ENCODE assay signal across 8 cellular contexts in the genomic region with DNA sequence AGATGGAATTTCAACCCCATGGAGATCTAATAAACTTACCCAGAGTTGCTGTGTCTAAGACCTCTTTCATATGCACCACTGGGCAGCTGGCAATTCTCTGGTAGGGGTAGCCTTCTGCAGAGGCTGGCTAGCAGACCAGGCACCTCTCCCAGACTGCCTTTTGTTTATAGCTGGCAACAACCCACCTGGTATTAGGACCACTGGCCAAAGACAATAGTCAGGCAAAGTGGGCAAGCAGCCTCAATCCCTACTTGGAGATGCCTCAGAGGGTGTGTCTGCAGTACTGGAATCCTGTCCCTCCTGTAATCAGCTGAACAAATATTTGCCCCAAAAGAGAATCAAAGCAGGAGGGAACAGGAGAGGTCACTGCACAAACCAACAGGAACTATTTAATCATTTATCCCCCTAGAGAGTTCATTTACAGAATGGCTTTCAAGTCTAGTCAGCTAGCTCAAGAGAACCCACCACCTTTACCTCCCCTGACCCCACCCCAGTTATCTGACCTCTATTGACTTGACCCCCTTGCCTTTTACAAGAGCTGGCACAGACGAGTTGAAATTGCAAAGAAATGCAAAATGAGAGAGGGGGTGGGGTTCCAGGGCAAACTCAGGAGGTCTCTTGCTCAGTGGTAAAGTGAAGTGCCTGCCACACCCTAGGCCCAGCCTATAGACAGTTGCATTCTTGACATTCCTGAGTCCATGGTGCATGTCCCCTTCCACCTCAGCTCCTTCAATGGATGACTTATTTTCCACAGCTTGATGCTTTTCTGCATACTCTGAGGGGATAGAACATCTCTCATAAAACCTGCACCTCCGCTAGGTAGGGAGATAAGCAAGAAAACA. TPM values are rescaled to one million over a fixed set of nuclear protein-coding genes. Genes with fewer than 3 reads are reported as not detected.
DNase-seq lines count a peak whose midpoint lies in the region; ATAC-seq, FAIRE-seq and TF ChIP-seq lines count a peak whose summit lies in the region.

No MANE protein-coding gene starts in this region.

- no peaks in the 10 kb centered on the region for H4K20me1 ChIP-seq in MM.1S (ENCODE audit: insufficient read depth, low read length)
- no peaks in the 10 kb centered on the region; the same call in 1 of the 2 replicates for H4K20me1 ChIP-seq in HepG2 (ENCODE audit: insufficient read depth, low read length)

- in situ Hi-C loops in Caki2 (cut with HindIII; ENCODE audit: low pct_unique_long_range_greater_than_20kb, low sequenced_read_pairs), result loop anchor here (10.0 kb wide), 1 partner anchor 165 kb away; no protein-coding TSS in a partner anchor
- in situ Hi-C loops in HepG2 (cut with HindIII; ENCODE audit: extremely low pct_ligation_motif_present, low pct_unique_long_range_greater_than_20kb), result loop anchor here (5.0 to 10.0 kb wide), 3 partner anchors 58 to 155 kb away; no protein-coding TSS in a partner anchor

- intact Hi-C loops in body of pancreas (cut with DNase I) (no loop called here), HepG2 (cut with micrococcal nuclease; ENCODE audit: unreplicated experiment) (loop anchor here (1.0 to 5.0 kb wide), 5 partner anchors 8 to 157 kb away; a partner anchor contains a TSS), thyroid gland (cut with DNase I) (no loop called here)

- no peaks in the 10 kb centered on the region for H3K9me2 ChIP-seq in MM.1S (replicated peaks; ENCODE audit: insufficient read depth, low read length)

- H3K9me3 ChIP-seq in MM.1S (replicated peaks; ENCODE audit: insufficient read depth, low read length) (no peaks in the 10 kb centered on the region), body of pancreas (no peaks in the 10 kb centered on the region), HepG2 (ENCODE audit: low read length) (no peaks in the 10 kb centered on the region), thyroid gland (no peaks in the 10 kb centered on the region)

- TF ChIP-seq RAD21 in HepG2 (CRISPR knock-in tag; IDR thresholded peaks at IDR 0.05), result no peak; the same call in 1 of the 2 replicates

- H3F3A ChIP-seq in MM.1S (ENCODE audit: insufficient read depth, low read length), result peaks cover 75% of the 10 kb centered on the region

- CTCF ChIA-PET in HepG2 (lab: Yijun Ruan, JAX; ENCODE audit: low intra/inter-chr PET ratio, low total read pairs), result interaction anchor here (0.8 to 1.5 kb wide), 2 partner anchors 14 to 147 kb away, joined by 3 to 4 read pairs; no protein-coding TSS in a partner anchor

- H3K36me3 ChIP-seq in MM.1S (replicated peaks; ENCODE audit: insufficient read depth, low read length) (peaks cover 11% of the 10 kb centered on the region; the same call in 1 of the 2 replicates), body of pancreas (replicated peaks in 1 of 2; ENCODE audit: insufficient read depth in 1 of 2, low read depth in 2 of 2) (no peaks in the 10 kb centered on the region), HepG2 (replicated peaks in 1 of 2; ENCODE audit: control insufficient read depth in 1 of 2, insufficient read depth in 2 of 2, low read length in 2 of 2) (peaks cover 9 to 45% of the 10 kb centered on the region in 2 experiments), thyroid gland (peaks cover 0 to 9% of the 10 kb centered on the region in 2 donors)

- peak; percentile 76 for FAIRE-seq in HepG2 (lab: Jason Lieb, UNC)

- H3K4me3 ChIP-seq in MM.1S (ENCODE audit: low read length), result peak overlapping the region; percentile 94
- H3K4me3 ChIP-seq in body of pancreas, result peak overlapping the region; percentile 46 to 71
- H3K4me3 ChIP-seq in HepG2 (replicated peaks in 1 of 3; ENCODE audit: insufficient read depth in 1 of 3, low read depth in 2 of 3, low read length in 3 of 3), result peak overlapping the region; percentile 78 to 91 (median 87)
- peak overlapping the region in 2 of 3 donors; percentile 52 to 65 for H3K4me3 ChIP-seq in thyroid gland (replicated peaks in 1 of 3)

- DNase-seq in Caki2 (ENCODE audit: low read depth) (peak; percentile 100), MM.1S (no peak), body of pancreas (peak in 1 of 4 donors; percentile 47), HepG2 (ENCODE audit: low spot score) (peak; percentile 99), thyroid gland (peak; percentile 58 to 68), NCI-H1417 treated with DMSO at 0.1 percent for 48 hours (lab: John Stamatoyannopoulos, UW) (no peak)

- H3K79me2 ChIP-seq in MM.1S (ENCODE audit: low read length) (peaks cover 85% of the 10 kb centered on the region), HepG2 (ENCODE audit: insufficient read depth, low read length) (peaks cover 80% of the 10 kb centered on the region)

- WGBS in body of pancreas, 2 donors, result 33 to 39% methylated on average over 2 of the region's 2 CpGs
- WGBS in HepG2 (ENCODE audit: low lambda C conversion rate), result 0% methylated on average over 2 of the region's 2 CpGs
- 15 to 27% methylated on average over 2 of the region's 2 CpGs for WGBS in thyroid gland, 2 donors

- H3K9ac ChIP-seq in MM.1S (ENCODE audit: low read length) (peak overlapping the region; percentile 93), HepG2 (ENCODE audit: insufficient read depth, low read depth, low read length) (peak overlapping the region; percentile 89)

- POLR2A ChIA-PET in HepG2 (lab: Yijun Ruan, JAX), result interaction anchor here (0.8 to 33.2 kb wide), 13 partner anchors 9 to 162 kb away, joined by 3 to 2822 read pairs (median 12); a partner anchor contains a TSS

- H3K27me3 ChIP-seq in MM.1S (replicated peaks; ENCODE audit: insufficient read depth, low read length) (no peaks in the 10 kb centered on the region), body of pancreas (no peaks in the 10 kb centered on the region), HepG2 (ENCODE audit: control insufficient read depth in 1 of 2, insufficient read depth in 2 of 2, low read length in 2 of 2) (no peaks in the 10 kb centered on the region; a peak in 1 of 5 replicates), thyroid gland (no peaks in the 10 kb centered on the region)

- H3K4me1 ChIP-seq in MM.1S (ENCODE audit: low read length) (peaks cover 4% of the 10 kb centered on the region; the same call in 1 of the 2 replicates), body of pancreas (peaks cover 67% of the 10 kb centered on the region), HepG2 (ENCODE audit: insufficient read depth, low read length) (peaks cover 66% of the 10 kb centered on the region), thyroid gland (peaks cover 52 to 61% of the 10 kb centered on the region in 2 donors)

- no peak for ATAC-seq in body of pancreas
- ATAC-seq in HepG2, result peak; percentile 56
- no peak for ATAC-seq in HG03432 (IDR thresholded peaks at IDR 0.05; ENCODE audit: unreplicated experiment)
- no peak for ATAC-seq in HG02763 (IDR thresholded peaks at IDR 0.05; ENCODE audit: unreplicated experiment)

- H3K4me2 ChIP-seq in MM.1S (ENCODE audit: low read depth, low read length) (peak overlapping the region; percentile 80), HepG2 (ENCODE audit: low read depth, low read length) (peak overlapping the region; percentile 97)

- H3K27ac ChIP-seq in MM.1S (ENCODE audit: low read length), result peak overlapping the region; percentile 99
- peak overlapping the region; percentile 94 to 98 (median 96) for H3K27ac ChIP-seq in body of pancreas
- H3K27ac ChIP-seq in HepG2 (ENCODE audit: extremely low read length, insufficient read depth, low read length), result peak overlapping the region; percentile 92
- H3K27ac ChIP-seq in thyroid gland, result peak overlapping the region; percentile 98 to 99 (median 98)

- peak in 2 of 3 donors; percentile 13 to 15 for TF ChIP-seq POLR2A in body of pancreas (IDR thresholded peaks at IDR 0.05)
- TF ChIP-seq POLR2A in HepG2 (IDR thresholded peaks at IDR 0.05; ENCODE audit: insufficient read depth in 1 of 2, low read depth in 2 of 2, low read length in 2 of 2), result peak; percentile 25 to 64; a peak in 3 of 4 replicates
- peak in 1 of 2 donors; percentile 52 for TF ChIP-seq POLR2A in thyroid gland (IDR thresholded peaks at IDR 0.05)

- TF ChIP-seq CTCF in MM.1S (IDR thresholded peaks at IDR 0.05; ENCODE audit: low read length) (no peak), body of pancreas (IDR thresholded peaks at IDR 0.05) (no peak), HepG2 (CRISPR knock-in tag; IDR thresholded peaks at IDR 0.05) (0 out of 2 replicates have a peak, but pooled peaks have one; percentile 19), thyroid gland (IDR thresholded peaks at IDR 0.05) (no peak)

- BruUV-seq in HepG2 (replicated peaks; lab: Mats Ljungman, UMichigan), result no TSS peak

- peak; percentile 70 to 99; a peak in 3 of 4 replicates for TF ChIP-seq EP300 in HepG2 (IDR thresholded peaks at IDR 0.05; ENCODE audit: low read depth in 2 of 2, low read length in 2 of 2)
- TF ChIP-seq EP300 in HepG2 (CRISPR knock-in tag; IDR thresholded peaks at IDR 0.05; ENCODE audit: borderline replicate concordance), result peak; percentile 88

- H2AFZ ChIP-seq in MM.1S (ENCODE audit: low read length), result no peak overlapping the region
- H2AFZ ChIP-seq in HepG2 (ENCODE audit: low read length), result no peak overlapping the region

RNA-seq across cellular contexts. Expression of a gene that starts 2.8 kb away (rescaled TPM):
- 254 and 256 TPM in 2 replicates for total RNA-seq in Caki2 (2014; rRNA removed; shearing (Covaris generic); ENCODE audit: low replicate concordance)
- total RNA-seq in body of pancreas, result 100 to 1,000 TPM in 1 of 2 donors, 10 to 100 TPM in 1; 96.2 to 103 TPM
- total RNA-seq in HepG2 (2016; rRNA removed; fragmentation: Illumina TruSeq; extraction: Trizol), result 164 and 200 TPM in 2 replicates
- total RNA-seq in HepG2 (2016; cell fraction: cytosol; rRNA removed; fragmentation: Illumina TruSeq; extraction: Trizol; ENCODE audit: low read depth), result 60.9 and 61.0 TPM in 2 replicates
- total RNA-seq in HepG2 (2016; cell fraction: insoluble cytoplasmic fraction; rRNA removed; fragmentation: Illumina TruSeq; extraction: Trizol), result 169 and 173 TPM in 2 replicates
- total RNA-seq in HepG2 (2016; cell fraction: membrane; rRNA removed; fragmentation: Illumina TruSeq; extraction: Trizol), result 190 and 201 TPM in 2 replicates
- 135 and 148 TPM in 2 replicates for total RNA-seq in HepG2 (2016; cell fraction: nucleus; rRNA removed; fragmentation: Illumina TruSeq; extraction: Trizol)
- polyA plus RNA-seq in HepG2 (2011; rRNA removed), result 258 and 259 TPM in 2 replicates
- polyA plus RNA-seq in HepG2 (2011; cell fraction: cytosol; rRNA removed), result 215 and 224 TPM in 2 replicates
- polyA plus RNA-seq in HepG2 (2011; cell fraction: nucleus; rRNA removed), result 123 and 146 TPM in 2 replicates
- 184 and 192 TPM in 2 replicates for polyA plus RNA-seq in HepG2 (2012)
- polyA plus RNA-seq in HepG2 (2016; cell fraction: cytosol; fragmentation: Illumina TruSeq; extraction: Trizol; ENCODE audit: low read depth), result 77.5 and 91.4 TPM in 2 replicates
- 214 and 252 TPM in 2 replicates for polyA plus RNA-seq in HepG2 (2016; cell fraction: insoluble cytoplasmic fraction; fragmentation: Illumina TruSeq; extraction: Trizol; ENCODE audit: low read depth)
- polyA plus RNA-seq in HepG2 (2016; cell fraction: membrane; fragmentation: Illumina TruSeq; extraction: Trizol; ENCODE audit: low read depth), result 208 and 211 TPM in 2 replicates
- polyA plus RNA-seq in HepG2 (2016; cell fraction: nucleus; fragmentation: Illumina TruSeq; extraction: Trizol; ENCODE audit: insufficient read depth, low read depth), result 168 and 174 TPM in 2 replicates
- 34.8 and 259 TPM in 2 replicates for polyA minus RNA-seq in HepG2 (2011; rRNA and poly(A)+ RNA removed; ENCODE audit: low replicate concordance)
- 124 TPM in 2 replicates for polyA minus RNA-seq in HepG2 (2011; cell fraction: cytosol; rRNA and poly(A)+ RNA removed)
- 215 and 221 TPM in 2 replicates for polyA minus RNA-seq in HepG2 (2011; cell fraction: nucleus; rRNA and poly(A)+ RNA removed)
- total RNA-seq in thyroid gland, result 100 to 1,000 TPM; 110 to 154 (median 125) TPM

RNA-seq across cellular contexts. Expression of a gene that starts 19.2 kb away (rescaled TPM):
- total RNA-seq in Caki2 (2014; rRNA removed; shearing (Covaris generic); ENCODE audit: low replicate concordance), result 143 and 164 TPM in 2 replicates
- total RNA-seq in body of pancreas, result not detected
- 124 and 190 TPM in 2 replicates for total RNA-seq in HepG2 (2016; rRNA removed; fragmentation: Illumina TruSeq; extraction: Trizol)
- 19.7 and 21.4 TPM in 2 replicates for total RNA-seq in HepG2 (2016; cell fraction: cytosol; rRNA removed; fragmentation: Illumina TruSeq; extraction: Trizol; ENCODE audit: low read depth)
- total RNA-seq in HepG2 (2016; cell fraction: insoluble cytoplasmic fraction; rRNA removed; fragmentation: Illumina TruSeq; extraction: Trizol), result 123 and 174 TPM in 2 replicates
- 59.2 and 59.7 TPM in 2 replicates for total RNA-seq in HepG2 (2016; cell fraction: membrane; rRNA removed; fragmentation: Illumina TruSeq; extraction: Trizol)
- 91.9 and 95.0 TPM in 2 replicates for total RNA-seq in HepG2 (2016; cell fraction: nucleus; rRNA removed; fragmentation: Illumina TruSeq; extraction: Trizol)
- 20.0 and 34.3 TPM in 2 replicates for polyA plus RNA-seq in HepG2 (2011; rRNA removed)
- polyA plus RNA-seq in HepG2 (2011; cell fraction: cytosol; rRNA removed), result 21.1 and 21.9 TPM in 2 replicates
- polyA plus RNA-seq in HepG2 (2011; cell fraction: nucleus; rRNA removed), result 16.5 and 21.6 TPM in 2 replicates
- polyA plus RNA-seq in HepG2 (2012), result 28.3 and 61.6 TPM in 2 replicates
- polyA plus RNA-seq in HepG2 (2016; cell fraction: cytosol; fragmentation: Illumina TruSeq; extraction: Trizol; ENCODE audit: low read depth), result 8.4 and 9.3 TPM in 2 replicates
- polyA plus RNA-seq in HepG2 (2016; cell fraction: insoluble cytoplasmic fraction; fragmentation: Illumina TruSeq; extraction: Trizol; ENCODE audit: low read depth), result 186 and 207 TPM in 2 replicates
- 30.8 and 32.2 TPM in 2 replicates for polyA plus RNA-seq in HepG2 (2016; cell fraction: membrane; fragmentation: Illumina TruSeq; extraction: Trizol; ENCODE audit: low read depth)
- 122 and 124 TPM in 2 replicates for polyA plus RNA-seq in HepG2 (2016; cell fraction: nucleus; fragmentation: Illumina TruSeq; extraction: Trizol; ENCODE audit: insufficient read depth, low read depth)
- 23.1 and 74.5 TPM in 2 replicates for polyA minus RNA-seq in HepG2 (2011; rRNA and poly(A)+ RNA removed; ENCODE audit: low replicate concordance)
- 31.8 and 39.1 TPM in 2 replicates for polyA minus RNA-seq in HepG2 (2011; cell fraction: cytosol; rRNA and poly(A)+ RNA removed)
- polyA minus RNA-seq in HepG2 (2011; cell fraction: nucleus; rRNA and poly(A)+ RNA removed), result 42.3 and 53.4 TPM in 2 replicates
- 1 to 10 TPM in 2 of 4 donors, under 1 TPM in 2; 0.39 to 2.0 (median 0.82) TPM for total RNA-seq in thyroid gland

Comparison
In these comparisons a context has a peak if more than half of its experiments do, and no peak if none do; other contexts are left out.
1. DNase-seq: peak in Caki2 (single experiment), HepG2 (single experiment) and thyroid gland (2 of 2); none in MM.1S (single experiment) and NCI-H1417 treated with DMSO at 0.1 percent for 48 hours (single experiment).
2. RNA of a gene that starts 19.2 kb away (total RNA-seq): 143 to 164 TPM in Caki2 and 19.7 to 190 TPM in HepG2; 0.39 to 2.0 TPM in thyroid gland and not detected in body of pancreas; every median in the first group is over 4 times any median in the second.
3. Peak in every context shown above with its lines, with median percentiles within 50 percentile points of each other: H3K27ac ChIP-seq and H3K4me3 ChIP-seq.